ENCODE assay signal across 22 cellular contexts in genomic region chr12:90044069-90044468, GRCh38.
"Had no signal": no experiment of that assay in that cellular context is flagged by ENCODE, and none has a peak within 500 bp of the region (broad histone marks: within the 10 kb centered on the region; RNA-seq: fewer than 3 reads in every experiment).

No MANE protein-coding gene starts in this region.

- H3K9me3 Mint-ChIP-seq: activated naive CD4-positive, alpha-beta T cell treated with anti-CD3 and anti-CD28 coated beads, Interleukin-2, amount 10 ng/mL, durations not matched to agents 7 days and 5 days had no signal

- H3K4me3 Mint-ChIP-seq: activated CD4-positive, alpha-beta memory T cell treated with anti-CD3 and anti-CD28 coated beads for 36 hours; activated CD4-positive, alpha-beta T cell treated with anti-CD3 and anti-CD28 coated beads for 36 hours; activated CD4-positive, alpha-beta T cell treated with anti-CD3 and anti-CD28 coated beads, Interleukin-2, amount 10 ng/mL, durations not matched to agents 24 days and 14 days; activated CD8-positive, alpha-beta memory T cell treated with anti-CD3 and anti-CD28 coated beads, Interleukin-2, amount 10 ng/mL, durations not matched to agents 7 days and 5 days; activated CD8-positive, alpha-beta T cell treated with anti-CD3 and anti-CD28 coated beads, Interleukin-2, amount 10 ng/mL, durations not matched to agents 7 days and 5 days; activated naive CD4-positive, alpha-beta T cell treated with anti-CD3 and anti-CD28 coated beads, Interleukin-2, amount 10 ng/mL, durations not matched to agents 7 days and 5 days; brain had no signal

- H3K36me3 Mint-ChIP-seq: activated CD4-positive, alpha-beta memory T cell treated with anti-CD3 and anti-CD28 coated beads for 36 hours; activated naive CD4-positive, alpha-beta T cell treated with anti-CD3 and anti-CD28 coated beads, Interleukin-2, amount 10 ng/mL, durations not matched to agents 7 days and 5 days; brain had no signal

- H3K4me1 Mint-ChIP-seq: activated naive CD4-positive, alpha-beta T cell treated with anti-CD3 and anti-CD28 coated beads, Interleukin-2, amount 10 ng/mL, durations not matched to agents 7 days and 5 days had no signal

- ATAC-seq: activated CD8-positive, alpha-beta T cell treated with anti-CD3 and anti-CD28 coated beads, Interleukin-2, amount 10 ng/mL, durations not matched to agents 7 days and 5 days; esophagus mucosa had no signal

- DNase-seq: activated CD4-positive, alpha-beta memory T cell treated with anti-CD3 and anti-CD28 coated beads for 36 hours; activated CD4-positive, alpha-beta T cell treated with anti-CD3 and anti-CD28 coated beads for 36 hours; activated CD4-positive, alpha-beta T cell treated with anti-CD3 and anti-CD28 coated beads, Interleukin-2, amount 10 ng/mL, durations not matched to agents 24 days and 14 days; activated CD4-positive, CD25-positive, alpha-beta regulatory T cell; activated CD4-positive, CD25-positive, alpha-beta regulatory T cell treated with anti-CD3 and anti-CD28 coated beads, Interleukin-2, amount 50 U/mL, for 72 hours; activated CD8-positive, alpha-beta memory T cell treated with anti-CD3 and anti-CD28 coated beads, Interleukin-2, amount 10 ng/mL, durations not matched to agents 7 days and 5 days; activated CD8-positive, alpha-beta memory T cell treated with anti-CD3 and anti-CD28 coated beads, Interleukin-2, amount 50 U/mL, for 4 hours; activated CD8-positive, alpha-beta T cell treated with anti-CD3 and anti-CD28 coated beads, Interleukin-2, amount 10 ng/mL, durations not matched to agents 7 days and 5 days; activated gamma-delta T cell; activated naive CD4-positive, alpha-beta T cell; activated naive CD4-positive, alpha-beta T cell treated with anti-CD3 and anti-CD28 coated beads, Interleukin-2, amount 10 ng/mL, durations not matched to agents 7 days and 5 days; activated T-cell treated with anti-CD3 and anti-CD28 coated beads, Interleukin-2, amount 50 U/mL, for 48 hours; adrenal gland; central memory CD4-positive, alpha-beta T cell; cerebellar nuclear complex; colonic mucosa; effector CD8-positive, alpha-beta T cell; foreskin fibroblast; head of caudate nucleus; T-helper 2 cell had no signal

- H3K27me3 Mint-ChIP-seq: activated CD4-positive, alpha-beta memory T cell treated with anti-CD3 and anti-CD28 coated beads for 36 hours; activated CD4-positive, alpha-beta T cell treated with anti-CD3 and anti-CD28 coated beads for 36 hours; activated CD4-positive, alpha-beta T cell treated with anti-CD3 and anti-CD28 coated beads, Interleukin-2, amount 10 ng/mL, durations not matched to agents 24 days and 14 days; activated CD8-positive, alpha-beta memory T cell treated with anti-CD3 and anti-CD28 coated beads, Interleukin-2, amount 10 ng/mL, durations not matched to agents 7 days and 5 days; brain had no signal

- H3K27ac Mint-ChIP-seq: activated CD4-positive, alpha-beta memory T cell treated with anti-CD3 and anti-CD28 coated beads for 36 hours; activated CD4-positive, alpha-beta T cell treated with anti-CD3 and anti-CD28 coated beads for 36 hours; activated CD4-positive, alpha-beta T cell treated with anti-CD3 and anti-CD28 coated beads, Interleukin-2, amount 10 ng/mL, durations not matched to agents 24 days and 14 days; activated CD8-positive, alpha-beta T cell treated with anti-CD3 and anti-CD28 coated beads, Interleukin-2, amount 10 ng/mL, durations not matched to agents 7 days and 5 days; activated naive CD4-positive, alpha-beta T cell treated with anti-CD3 and anti-CD28 coated beads, Interleukin-2, amount 10 ng/mL, durations not matched to agents 7 days and 5 days; brain had no signal
